ENCODE assay signal across 8 cellular contexts in the genomic region with DNA sequence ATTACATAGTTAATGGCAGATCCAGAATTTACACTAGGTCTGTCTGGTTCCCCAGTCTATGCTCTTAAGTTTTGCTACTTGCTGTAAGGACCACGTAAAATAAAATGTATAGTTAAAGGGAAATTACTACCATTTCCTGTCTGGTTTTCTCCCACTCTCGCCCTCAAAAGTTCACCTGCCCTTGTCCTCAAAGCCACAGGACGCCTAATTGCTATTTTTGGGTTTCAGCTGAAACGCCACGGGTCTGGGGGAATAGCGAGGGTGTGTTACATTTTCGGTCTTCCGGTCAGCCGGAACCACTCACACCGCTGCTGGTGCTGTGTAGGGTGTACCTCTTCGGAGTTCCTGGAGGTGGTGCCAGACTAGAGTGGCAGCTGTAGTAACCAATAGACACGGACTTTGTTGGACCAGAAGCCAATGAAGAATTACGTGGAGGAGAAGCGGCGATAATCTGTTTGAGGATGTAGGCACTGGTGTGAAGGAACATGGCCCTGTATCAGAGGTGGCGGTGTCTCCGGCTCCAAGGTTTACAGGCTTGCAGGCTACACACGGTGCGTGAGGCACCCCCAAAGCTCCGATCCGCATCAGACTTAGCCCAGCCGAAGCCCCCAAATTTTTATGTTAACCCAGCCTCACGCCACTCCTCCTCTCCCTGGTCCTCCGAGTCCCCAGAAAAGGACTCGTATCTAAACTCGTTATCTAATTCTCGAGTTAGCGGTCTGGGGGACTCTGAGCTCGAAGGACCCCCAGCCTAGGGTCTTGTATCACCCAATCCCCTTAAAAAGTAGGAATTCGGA. TPM values are rescaled to one million over a fixed set of nuclear protein-coding genes. Genes with fewer than 3 reads are reported as not detected.
DNase-seq lines count a peak whose midpoint lies in the region; ATAC-seq, FAIRE-seq and TF ChIP-seq lines count a peak whose summit lies in the region.

A gene with protein sequence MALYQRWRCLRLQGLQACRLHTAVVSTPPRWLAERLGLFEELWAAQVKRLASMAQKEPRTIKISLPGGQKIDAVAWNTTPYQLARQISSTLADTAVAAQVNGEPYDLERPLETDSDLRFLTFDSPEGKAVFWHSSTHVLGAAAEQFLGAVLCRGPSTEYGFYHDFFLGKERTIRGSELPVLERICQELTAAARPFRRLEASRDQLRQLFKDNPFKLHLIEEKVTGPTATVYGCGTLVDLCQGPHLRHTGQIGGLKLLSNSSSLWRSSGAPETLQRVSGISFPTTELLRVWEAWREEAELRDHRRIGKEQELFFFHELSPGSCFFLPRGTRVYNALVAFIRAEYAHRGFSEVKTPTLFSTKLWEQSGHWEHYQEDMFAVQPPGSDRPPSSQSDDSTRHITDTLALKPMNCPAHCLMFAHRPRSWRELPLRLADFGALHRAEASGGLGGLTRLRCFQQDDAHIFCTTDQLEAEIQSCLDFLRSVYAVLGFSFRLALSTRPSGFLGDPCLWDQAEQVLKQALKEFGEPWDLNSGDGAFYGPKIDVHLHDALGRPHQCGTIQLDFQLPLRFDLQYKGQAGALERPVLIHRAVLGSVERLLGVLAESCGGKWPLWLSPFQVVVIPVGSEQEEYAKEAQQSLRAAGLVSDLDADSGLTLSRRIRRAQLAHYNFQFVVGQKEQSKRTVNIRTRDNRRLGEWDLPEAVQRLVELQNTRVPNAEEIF (plus strand): TSS at position 454 of the 797 bp plus-strand sequence. CDS start 32 bp downstream, at position 486.

- H3K9ac ChIP-seq in smooth muscle cell (ENCODE audit: low read depth) = peak within 1 kb of the TSS; percentile 75

- H3K27me3 ChIP-seq in bronchial epithelial cell (ENCODE audit: control insufficient read depth, insufficient read depth, low read length) (no peaks in the 10 kb centered on the region), smooth muscle cell (ENCODE audit: low read depth) (no peaks in the 10 kb centered on the region)

- in situ Hi-C loops in ACHN (cut with HindIII; ENCODE audit: low pct_ligation_motif_present, low pct_unique_long_range_greater_than_20kb, low sequenced_read_pairs) = no loop called here

- TF ChIP-seq CTCF in VCaP (conservative IDR thresholded peaks at IDR 0.05) (no peak), bronchial epithelial cell (IDR thresholded peaks at IDR 0.05; ENCODE audit: insufficient read depth, low read length, severe bottlenecking) (no peak), smooth muscle cell (IDR thresholded peaks at IDR 0.05; ENCODE audit: borderline replicate concordance, insufficient read depth, poor library complexity, severe bottlenecking) (no peak)

- H3K36me3 ChIP-seq in bronchial epithelial cell (ENCODE audit: control insufficient read depth, insufficient read depth, low read length) (peaks cover 8% of the 10 kb centered on the region), smooth muscle cell (ENCODE audit: low read depth) (no peaks in the 10 kb centered on the region)

- no peaks in the 10 kb centered on the region for H3K9me3 ChIP-seq in smooth muscle cell (replicated peaks; ENCODE audit: low read depth)

- DNase-seq in ACHN (peak; percentile 99), NCI-H2196 treated with DMSO at 0.1 percent for 48 hours (lab: John Stamatoyannopoulos, UW; ENCODE audit: unreplicated experiment) (peak; percentile 94), bronchial epithelial cell (ENCODE audit: low read depth) (peak; percentile 95), iPS-NIHi7 (ENCODE audit: extremely low spot score) (peak; percentile 98), smooth muscle cell (lab: John Stamatoyannopoulos, UW; ENCODE audit: unreplicated experiment) (peak; percentile 58)

- ATAC-seq in GM18870 (IDR thresholded peaks at IDR 0.05; ENCODE audit: unreplicated experiment) (peak; percentile 98), HG03135 (IDR thresholded peaks at IDR 0.05; ENCODE audit: unreplicated experiment) (peak; percentile 99)

- FAIRE-seq in bronchial epithelial cell (lab: Jason Lieb, UNC) = peak; percentile 60

- H3K27ac ChIP-seq in VCaP (peak within 1 kb of the TSS; percentile 78), smooth muscle cell (ENCODE audit: low read depth) (no peak within 1 kb of the TSS)

- WGBS in smooth muscle cell (ENCODE audit: low lambda C conversion rate) = 1% methylated on average over 30 of the region's 30 CpGs

- peak within 1 kb of the TSS; percentile 82 for H3K4me3 ChIP-seq in bronchial epithelial cell (ENCODE audit: low read depth, low read length)
- H3K4me3 ChIP-seq in smooth muscle cell = peak within 1 kb of the TSS; percentile 83

- peak within 1 kb of the TSS; percentile 82 for H2AFZ ChIP-seq in smooth muscle cell (ENCODE audit: low read depth)

- H3K4me2 ChIP-seq in smooth muscle cell = peak within 1 kb of the TSS; percentile 100

- H3F3A ChIP-seq in smooth muscle cell (ENCODE audit: low read depth) = peaks cover 4% of the 10 kb centered on the region

- peaks cover 9% of the 10 kb centered on the region for H3K79me2 ChIP-seq in smooth muscle cell (ENCODE audit: low read depth)

- H4K20me1 ChIP-seq in smooth muscle cell (ENCODE audit: low read depth) = no peaks in the 10 kb centered on the region

- peaks cover 11% of the 10 kb centered on the region for H3K4me1 ChIP-seq in smooth muscle cell (ENCODE audit: low read depth)

RNA-seq across cellular contexts. Expression of the gene that starts here (rescaled TPM):
- total RNA-seq in bronchial epithelial cell (14.5 and 18.1 TPM in 2 replicates), smooth muscle cell (8.6 and 10.2 TPM in 2 replicates)
- 20.9 and 23.1 TPM in 2 replicates for polyA plus RNA-seq in smooth muscle cell
